Comparison of ENCODE assay signal across 32 cellular contexts in the genomic region with DNA sequence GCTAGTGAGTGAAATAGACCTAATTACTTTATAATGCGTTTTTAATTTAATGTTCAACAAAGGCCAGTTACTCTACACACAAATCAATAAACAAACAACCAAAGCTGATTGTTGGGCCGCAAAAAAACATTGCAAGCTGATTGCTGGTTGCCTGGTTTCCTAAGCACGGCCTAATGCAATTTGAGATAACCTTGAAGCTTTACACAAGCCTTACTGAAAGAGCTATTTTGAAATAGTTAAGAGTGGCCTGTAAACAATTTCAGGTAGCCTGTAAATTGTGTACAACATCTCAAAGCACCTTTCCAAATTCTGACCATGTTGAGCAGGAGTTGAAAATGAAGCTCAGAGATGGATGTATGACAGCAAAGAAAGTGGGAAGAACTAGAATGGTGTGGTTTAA. TPM values are rescaled to one million over a fixed set of nuclear protein-coding genes. Genes with fewer than 3 reads are reported as not detected.
A peak's percentile ranks its signal among the peaks of the same experiment; 100 is the strongest.
DNase-seq lines count a peak whose midpoint lies in the region; ATAC-seq, FAIRE-seq and TF ChIP-seq lines count a peak whose summit lies in the region.
"Had no signal": no experiment of that assay in that cellular context is flagged by ENCODE, and none has a peak within 500 bp of the region (broad histone marks: within the 10 kb centered on the region; RNA-seq: fewer than 3 reads in every experiment).

No MANE protein-coding gene starts in this region.

- no peak overlapping the region for H3K9ac ChIP-seq in liver (ENCODE audit: low read depth in 1 of 2, low read length in 2 of 2)
- no peak overlapping the region for H3K9ac ChIP-seq in HepG2 (ENCODE audit: insufficient read depth, low read depth, low read length)
- H3K9ac ChIP-seq in endodermal cell (ENCODE audit: extremely low read depth, low read length, poor library complexity, severe bottlenecking), result no peak overlapping the region
- H3K9ac ChIP-seq: BLaER1 had no signal

- H3K9me3 Mint-ChIP-seq in endodermal cell (no peaks in the 10 kb centered on the region), nephron progenitor cell (peaks cover 3% of the 10 kb centered on the region), natural killer cell (no peaks in the 10 kb centered on the region)
- H3K9me3 Mint-ChIP-seq: CD4-positive, CD25-positive, alpha-beta regulatory T cell; CD8-positive, alpha-beta memory T cell had no signal

- H3K4me1 Mint-ChIP-seq in endodermal cell (peaks cover 4% of the 10 kb centered on the region), nephron progenitor cell (no peaks in the 10 kb centered on the region), natural killer cell (no peaks in the 10 kb centered on the region)
- H3K4me1 Mint-ChIP-seq: CD14-positive monocyte; CD4-positive, alpha-beta memory T cell; CD4-positive, CD25-positive, alpha-beta regulatory T cell; CD8-positive, alpha-beta memory T cell had no signal

- H3K27ac Mint-ChIP-seq in endodermal cell (peak overlapping the region; percentile 53), nephron progenitor cell (no peak overlapping the region), natural killer cell (no peak overlapping the region)
- H3K27ac Mint-ChIP-seq: CD14-positive monocyte; CD4-positive, alpha-beta memory T cell; CD4-positive, CD25-positive, alpha-beta regulatory T cell; CD8-positive, alpha-beta memory T cell had no signal

- no TSS peak for BruUV-seq in HepG2 (replicated peaks; lab: Mats Ljungman, UMichigan)

- TF ChIP-seq POLR2A in HepG2 (IDR thresholded peaks at IDR 0.05; ENCODE audit: insufficient read depth in 1 of 2, low read depth in 2 of 2, low read length in 2 of 2) (no peak), right lobe of liver (IDR thresholded peaks at IDR 0.05) (no peak)

- TF ChIP-seq CTCF in liver (IDR thresholded peaks at IDR 0.05; ENCODE audit: low read depth, low read length, missing input control) (no peak), HepG2 (CRISPR knock-in tag; IDR thresholded peaks at IDR 0.05) (no peak), endodermal cell (conservative IDR thresholded peaks at IDR 0.05) (no peak), right lobe of liver (IDR thresholded peaks at IDR 0.05) (no peak), nephron progenitor cell (IDR thresholded peaks at IDR 0.05) (no peak), natural killer cell (IDR thresholded peaks at IDR 0.05) (no peak)

- no peak overlapping the region for H3K4me2 ChIP-seq in HepG2 (ENCODE audit: low read depth, low read length)
- H3K4me2 ChIP-seq: BLaER1 had no signal

- no peak overlapping the region for H3K4me3 ChIP-seq in liver (ENCODE audit: low read depth in 1 of 3, low read length in 3 of 3)
- H3K4me3 ChIP-seq in HepG2 (replicated peaks in 1 of 3; ENCODE audit: insufficient read depth in 1 of 3, low read depth in 2 of 3, low read length in 3 of 3), result no peak overlapping the region
- no peak overlapping the region for H3K4me3 ChIP-seq in endodermal cell (ENCODE audit: low read length)
- H3K4me3 ChIP-seq in right lobe of liver, result no peak overlapping the region
- H3K4me3 ChIP-seq: BLaER1, GM12878 had no signal

- intact Hi-C loops in HepG2 (cut with micrococcal nuclease; ENCODE audit: unreplicated experiment), result no loop called here
- intact Hi-C loops in right lobe of liver (cut with DNase I), result no loop called here
- intact Hi-C loops in natural killer cell (cut with micrococcal nuclease), result no loop called here

- H3K9me3 ChIP-seq in liver (ENCODE audit: control insufficient read depth in 4 of 4, low read length in 3 of 4), result no peaks in the 10 kb centered on the region
- H3K9me3 ChIP-seq in HepG2 (ENCODE audit: low read length), result no peaks in the 10 kb centered on the region
- no peaks in the 10 kb centered on the region for H3K9me3 ChIP-seq in endodermal cell (ENCODE audit: control insufficient read depth, low read length)
- no peaks in the 10 kb centered on the region for H3K9me3 ChIP-seq in right lobe of liver
- H3K9me3 ChIP-seq: BE2C, BLaER1 had no signal

- CTCF ChIA-PET in HepG2 (lab: Yijun Ruan, JAX; ENCODE audit: low intra/inter-chr PET ratio, low total read pairs), result no interaction called here

- H3K36me3 ChIP-seq in liver (ENCODE audit: control insufficient read depth in 4 of 4, insufficient read depth in 3 of 4, low read depth in 1 of 4, low read length in 3 of 4) (no peaks in the 10 kb centered on the region), HepG2 (replicated peaks in 1 of 2; ENCODE audit: control insufficient read depth in 1 of 2, insufficient read depth in 2 of 2, low read length in 2 of 2) (no peaks in the 10 kb centered on the region), endodermal cell (ENCODE audit: control insufficient read depth, insufficient read depth, low read length) (no peaks in the 10 kb centered on the region), right lobe of liver (no peaks in the 10 kb centered on the region)
- H3K36me3 ChIP-seq: BE2C, BLaER1 had no signal

- H3K27me3 ChIP-seq in liver (ENCODE audit: control insufficient read depth in 4 of 4, insufficient read depth in 4 of 4, low read length in 3 of 4) (no peaks in the 10 kb centered on the region), HepG2 (ENCODE audit: control insufficient read depth in 1 of 2, insufficient read depth in 2 of 2, low read length in 2 of 2) (no peaks in the 10 kb centered on the region), endodermal cell (ENCODE audit: control insufficient read depth, insufficient read depth, low read length, poor library complexity, severe bottlenecking) (no peaks in the 10 kb centered on the region), right lobe of liver (no peaks in the 10 kb centered on the region)
- H3K27me3 ChIP-seq: BE2C had no signal

- FAIRE-seq in HepG2 (lab: Jason Lieb, UNC), result no peak
- FAIRE-seq: A204.1, GM12878, GM12892, GM19239 had no signal

- H3K4me3 Mint-ChIP-seq in endodermal cell, result no peak overlapping the region
- no peak overlapping the region for H3K4me3 Mint-ChIP-seq in nephron progenitor cell
- H3K4me3 Mint-ChIP-seq in natural killer cell, result no peak overlapping the region
- H3K4me3 Mint-ChIP-seq: CD14-positive monocyte; CD4-positive, CD25-positive, alpha-beta regulatory T cell; CD8-positive, alpha-beta memory T cell had no signal

- H3K36me3 Mint-ChIP-seq in endodermal cell (ENCODE audit: low read depth) (no peaks in the 10 kb centered on the region), nephron progenitor cell (ENCODE audit: low read depth) (no peaks in the 10 kb centered on the region), natural killer cell (no peaks in the 10 kb centered on the region)
- H3K36me3 Mint-ChIP-seq: CD14-positive monocyte; CD4-positive, alpha-beta memory T cell; CD4-positive, CD25-positive, alpha-beta regulatory T cell; CD8-positive, alpha-beta memory T cell had no signal

- 31% methylated on average over 3 of the region's 3 CpGs for WGBS in liver
- 5% methylated on average over 3 of the region's 3 CpGs for WGBS in HepG2 (ENCODE audit: low lambda C conversion rate)
- 95% methylated on average over 3 of the region's 3 CpGs; no CpG with 5 or more reads in 1 of the 2 experiments for WGBS in endodermal cell (ENCODE audit: insufficient coverage in 1 of 2, insufficient read length in 1 of 2), 2 experiments
- 10% methylated on average over 3 of the region's 3 CpGs for WGBS in right lobe of liver (ENCODE audit: insufficient coverage, low coverage, low lambda C conversion rate, missing lambda C conversion rate)

- no peaks in the 10 kb centered on the region for H3K79me2 ChIP-seq in HepG2 (ENCODE audit: insufficient read depth, low read length)

- no peak overlapping the region for H3K27ac ChIP-seq in liver (ENCODE audit: low read depth in 1 of 2, low read length in 2 of 2)
- H3K27ac ChIP-seq in HepG2 (ENCODE audit: extremely low read length, insufficient read depth, low read length), result no peak overlapping the region
- H3K27ac ChIP-seq in endodermal cell (ENCODE audit: low read depth, low read length), result no peak overlapping the region
- H3K27ac ChIP-seq in right lobe of liver, result peak overlapping the region in 2 of 3 donors; percentile 54 to 64
- H3K27ac ChIP-seq: BLaER1 had no signal

- no peaks in the 10 kb centered on the region for H4K20me1 ChIP-seq in HepG2 (ENCODE audit: insufficient read depth, low read length)
- H4K20me1 ChIP-seq: BLaER1 had no signal

- POLR2A ChIA-PET in HepG2 (lab: Yijun Ruan, JAX), result no interaction called here

- TF ChIP-seq EP300 in HepG2 (IDR thresholded peaks at IDR 0.05; ENCODE audit: low read depth in 2 of 2, low read length in 2 of 2), result no peak
- no peak for TF ChIP-seq EP300 in HepG2 (CRISPR knock-in tag; IDR thresholded peaks at IDR 0.05; ENCODE audit: borderline replicate concordance)

- no peaks in the 10 kb centered on the region for H3K27me3 Mint-ChIP-seq in endodermal cell (ENCODE audit: insufficient read depth)
- peaks cover 5% of the 10 kb centered on the region for H3K27me3 Mint-ChIP-seq in nephron progenitor cell (ENCODE audit: low read depth, poor library complexity)
- peaks cover 4 to 6% of the 10 kb centered on the region in 2 donors for H3K27me3 Mint-ChIP-seq in natural killer cell (ENCODE audit: low read depth in 2 of 2)
- H3K27me3 Mint-ChIP-seq: CD4-positive, alpha-beta memory T cell; CD4-positive, CD25-positive, alpha-beta regulatory T cell had no signal

- peaks cover 0 to 3% (median 2%) of the 10 kb centered on the region in 4 donors for H3K4me1 ChIP-seq in liver (ENCODE audit: control insufficient read depth in 4 of 4, insufficient read depth in 4 of 4, low read length in 3 of 4)
- H3K4me1 ChIP-seq in HepG2 (ENCODE audit: insufficient read depth, low read length), result no peaks in the 10 kb centered on the region
- H3K4me1 ChIP-seq in endodermal cell (ENCODE audit: control insufficient read depth, insufficient read depth, low read length), result no peaks in the 10 kb centered on the region
- H3K4me1 ChIP-seq in right lobe of liver, result peaks cover 0 to 7% (median 0%) of the 10 kb centered on the region in 4 donors
- H3K4me1 ChIP-seq: BE2C, BLaER1 had no signal

- in situ Hi-C loops in HepG2 (cut with HindIII; ENCODE audit: extremely low pct_ligation_motif_present, low pct_unique_long_range_greater_than_20kb), result no loop called here

- H2AFZ ChIP-seq in HepG2 (ENCODE audit: low read length), result no peak overlapping the region

- DNase-seq in HepG2 (ENCODE audit: low spot score) (no peak), endodermal cell (no peak), right lobe of liver (no peak), nephron progenitor cell (no peak), natural killer cell (no peak), medulla oblongata (ENCODE audit: extremely low spot score) (no peak)
- DNase-seq: 8988T; ACHN; BE2C; C1 segment of cervical spinal cord; CD4-positive, alpha-beta memory T cell; CD4-positive, CD25-positive, alpha-beta regulatory T cell; CD8-positive, alpha-beta memory T cell; COR-L47; DMS 273 treated with DMSO at 0.1 percent for 48 hours; DMS153; DMS53; DMS79; DND-41; EL; GDM1 had no signal

- no peak for ATAC-seq in HepG2
- peak; percentile 72 to 92 (median 78) for ATAC-seq in right lobe of liver
- no peak for ATAC-seq in natural killer cell
- ATAC-seq: GM12878 had no signal

- TF ChIP-seq RAD21 in liver (IDR thresholded peaks at IDR 0.05), result no peak
- no peak for TF ChIP-seq RAD21 in HepG2 (CRISPR knock-in tag; IDR thresholded peaks at IDR 0.05)

RNA-seq across cellular contexts. Expression of a gene that starts 17.5 kb away (rescaled TPM):
- total RNA-seq in liver (under 1 TPM in 1 of 2 donors, not detected in 1; 0.08 TPM), HepG2 (2016; rRNA removed; fragmentation: Illumina TruSeq; extraction: Trizol) (not detected in 2 replicates), endodermal cell (not detected), right lobe of liver (under 1 TPM in 1 of 6 experiments, not detected in 5; 0.18 TPM), natural killer cell (not detected)
- polyA plus RNA-seq in liver (under 1 TPM in 1 of 2 donors, not detected in 1; 0.28 TPM), HepG2 (2011; rRNA removed) (not detected in 2 replicates)
- total RNA-seq in HepG2 (2016; cell fraction: cytosol; rRNA removed; fragmentation: Illumina TruSeq; extraction: Trizol; ENCODE audit: low read depth), result not detected in 2 replicates
- not detected in 2 replicates for total RNA-seq in HepG2 (2016; cell fraction: insoluble cytoplasmic fraction; rRNA removed; fragmentation: Illumina TruSeq; extraction: Trizol)
- not detected in 2 replicates for total RNA-seq in HepG2 (2016; cell fraction: membrane; rRNA removed; fragmentation: Illumina TruSeq; extraction: Trizol)
- not detected in 2 replicates for total RNA-seq in HepG2 (2016; cell fraction: nucleus; rRNA removed; fragmentation: Illumina TruSeq; extraction: Trizol)
- polyA plus RNA-seq in HepG2 (2011; cell fraction: cytosol; rRNA removed), result not detected in 2 replicates
- polyA plus RNA-seq in HepG2 (2011; cell fraction: nucleus; rRNA removed), result not detected in 2 replicates
- polyA plus RNA-seq in HepG2 (2012), result not detected in 2 replicates
- not detected in 2 replicates for polyA plus RNA-seq in HepG2 (2016; cell fraction: cytosol; fragmentation: Illumina TruSeq; extraction: Trizol; ENCODE audit: low read depth)
- polyA plus RNA-seq in HepG2 (2016; cell fraction: insoluble cytoplasmic fraction; fragmentation: Illumina TruSeq; extraction: Trizol; ENCODE audit: low read depth), result not detected in 2 replicates
- polyA plus RNA-seq in HepG2 (2016; cell fraction: membrane; fragmentation: Illumina TruSeq; extraction: Trizol; ENCODE audit: low read depth), result not detected in 2 replicates
- not detected in 2 replicates for polyA plus RNA-seq in HepG2 (2016; cell fraction: nucleus; fragmentation: Illumina TruSeq; extraction: Trizol; ENCODE audit: insufficient read depth, low read depth)
- not detected in 2 replicates for polyA minus RNA-seq in HepG2 (2011; rRNA and poly(A)+ RNA removed; ENCODE audit: low replicate concordance)
- not detected in 2 replicates for polyA minus RNA-seq in HepG2 (2011; cell fraction: cytosol; rRNA and poly(A)+ RNA removed)
- not detected in 2 replicates for polyA minus RNA-seq in HepG2 (2011; cell fraction: nucleus; rRNA and poly(A)+ RNA removed)
- not detected for polyA plus RNA-seq in endodermal cell (2013, experiment 1 of 2)
- polyA plus RNA-seq in endodermal cell (2013, experiment 2 of 2), result not detected
- total RNA-seq: A673; CD4-positive, alpha-beta memory T cell; CD4-positive, CD25-positive, alpha-beta regulatory T cell; CD8-positive, alpha-beta memory T cell; Daoy; G401; GM12878 had no signal
- polyA plus RNA-seq: AG04450; CD14-positive monocyte; CD4-positive, alpha-beta memory T cell; CD4-positive, CD25-positive, alpha-beta regulatory T cell; CD8-positive, alpha-beta memory T cell; GM12878 had no signal

RNA-seq across cellular contexts. Expression of a gene that starts 50.0 kb away (rescaled TPM):
- total RNA-seq in liver (10 to 100 TPM; 16.0 to 52.1 TPM), HepG2 (2016; rRNA removed; fragmentation: Illumina TruSeq; extraction: Trizol) (16.0 and 16.9 TPM in 2 replicates), endodermal cell (100 to 1,000 TPM in 1 of 2 donors, 10 to 100 TPM in 1; 62.9 to 114 TPM), right lobe of liver (10 to 100 TPM; 21.4 to 34.0 (median 29.1) TPM), natural killer cell (10 to 100 TPM; 20.0 to 24.3 (median 24.0) TPM)
- polyA plus RNA-seq in liver (10 to 100 TPM; 11.8 to 21.8 TPM), HepG2 (2011; rRNA removed) (8.3 and 8.5 TPM in 2 replicates)
- 4.8 and 5.5 TPM in 2 replicates for total RNA-seq in HepG2 (2016; cell fraction: cytosol; rRNA removed; fragmentation: Illumina TruSeq; extraction: Trizol; ENCODE audit: low read depth)
- 15.8 and 17.4 TPM in 2 replicates for total RNA-seq in HepG2 (2016; cell fraction: insoluble cytoplasmic fraction; rRNA removed; fragmentation: Illumina TruSeq; extraction: Trizol)
- 7.3 and 7.8 TPM in 2 replicates for total RNA-seq in HepG2 (2016; cell fraction: membrane; rRNA removed; fragmentation: Illumina TruSeq; extraction: Trizol)
- 28.6 and 28.9 TPM in 2 replicates for total RNA-seq in HepG2 (2016; cell fraction: nucleus; rRNA removed; fragmentation: Illumina TruSeq; extraction: Trizol)
- polyA plus RNA-seq in HepG2 (2011; cell fraction: cytosol; rRNA removed), result 3.1 and 5.3 TPM in 2 replicates
- 6.6 and 7.9 TPM in 2 replicates for polyA plus RNA-seq in HepG2 (2011; cell fraction: nucleus; rRNA removed)
- polyA plus RNA-seq in HepG2 (2012), result 10.5 and 13.0 TPM in 2 replicates
- polyA plus RNA-seq in HepG2 (2016; cell fraction: cytosol; fragmentation: Illumina TruSeq; extraction: Trizol; ENCODE audit: low read depth), result 1.1 and 1.2 TPM in 2 replicates
- 12.5 and 14.1 TPM in 2 replicates for polyA plus RNA-seq in HepG2 (2016; cell fraction: insoluble cytoplasmic fraction; fragmentation: Illumina TruSeq; extraction: Trizol; ENCODE audit: low read depth)
- polyA plus RNA-seq in HepG2 (2016; cell fraction: membrane; fragmentation: Illumina TruSeq; extraction: Trizol; ENCODE audit: low read depth), result 2.6 and 2.8 TPM in 2 replicates
- polyA plus RNA-seq in HepG2 (2016; cell fraction: nucleus; fragmentation: Illumina TruSeq; extraction: Trizol; ENCODE audit: insufficient read depth, low read depth), result 27.2 and 27.4 TPM in 2 replicates
- 7.6 and 13.7 TPM in 2 replicates for polyA minus RNA-seq in HepG2 (2011; rRNA and poly(A)+ RNA removed; ENCODE audit: low replicate concordance)
- polyA minus RNA-seq in HepG2 (2011; cell fraction: cytosol; rRNA and poly(A)+ RNA removed), result 13.0 and 15.3 TPM in 2 replicates
- 34.8 and 37.4 TPM in 2 replicates for polyA minus RNA-seq in HepG2 (2011; cell fraction: nucleus; rRNA and poly(A)+ RNA removed)
- 23.5 TPM for polyA plus RNA-seq in endodermal cell (2013, experiment 1 of 2)
- polyA plus RNA-seq in endodermal cell (2013, experiment 2 of 2), result 21.6 TPM
- total RNA-seq: G401 had no signal

Comparison
In these comparisons a context has a peak if more than half of its experiments do, and no peak if none do; other contexts are left out.
1. H3K27ac ChIP-seq: peak in right lobe of liver (2 of 3); none in liver (0 of 2), HepG2 (single experiment) and endodermal cell (single experiment).
2. ATAC-seq: peak in right lobe of liver (4 of 4); none in HepG2 (single experiment) and natural killer cell (0 of 3).